In the genomic region with DNA sequence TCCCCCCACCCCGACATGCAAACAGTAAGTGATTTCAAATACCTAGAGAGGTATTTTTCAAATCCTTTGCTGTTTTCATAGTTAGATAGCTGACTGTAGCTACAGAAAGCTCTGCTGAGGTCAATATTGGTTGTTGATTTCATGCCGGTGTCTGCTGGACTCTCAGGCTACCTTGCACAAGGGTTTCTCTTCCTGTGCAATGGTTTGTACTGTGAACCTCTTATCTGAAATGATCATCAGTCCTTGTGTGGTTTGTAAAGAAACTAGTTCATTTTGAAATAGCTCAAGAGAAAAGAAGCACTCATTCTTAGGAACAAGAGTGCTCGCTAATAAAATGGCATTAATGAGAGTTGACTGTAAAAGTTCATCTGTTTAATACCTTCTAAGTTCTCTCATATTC, we compare ENCODE assay signal across 10 cellular contexts. TPM values are rescaled to one million over a fixed set of nuclear protein-coding genes. Genes with fewer than 3 reads are reported as not detected.
DNase-seq lines count a peak whose midpoint lies in the region; ATAC-seq, FAIRE-seq and TF ChIP-seq lines count a peak whose summit lies in the region.
"Had no signal": no experiment of that assay in that cellular context is flagged by ENCODE, and none has a peak within 500 bp of the region (broad histone marks: within the 10 kb centered on the region; RNA-seq: fewer than 3 reads in every experiment).

No MANE protein-coding gene starts in this region.

- DNase-seq in GM18507 (ENCODE audit: extremely low spot score, insufficient read length, low read depth) (no peak), MM.1S (peak; percentile 48), adrenal gland (peak in 1 of 7 donors; percentile 13), amniotic stem cell (lab: John Stamatoyannopoulos, UW) (no peak), DMS 273 (lab: John Stamatoyannopoulos, UW; ENCODE audit: unreplicated experiment) (no peak), sigmoid colon (no peak)
- DNase-seq in natural killer cell treated with Interleukin-12 subunit alpha and Interleukin-12 subunit beta and Interleukin-15 and Interleukin-18, amount 100 ng/mL, for 72 hours (ENCODE audit: low spot score) = no peak
- DNase-seq: body of pancreas, NCI-H2227 treated with DMSO at 0.1 percent for 48 hours had no signal

- TF ChIP-seq EP300 in sigmoid colon (IDR thresholded peaks at IDR 0.05) = no peak

- peaks cover 51% of the 10 kb centered on the region for H3K79me2 ChIP-seq in MM.1S (ENCODE audit: low read length)

- no peaks in the 10 kb centered on the region for H4K20me1 ChIP-seq in MM.1S (ENCODE audit: insufficient read depth, low read length)

- H3K9me2 ChIP-seq in MM.1S (replicated peaks; ENCODE audit: insufficient read depth, low read length) = no peaks in the 10 kb centered on the region

- H3K27ac Mint-ChIP-seq in natural killer cell treated with Interleukin-12 subunit alpha and Interleukin-12 subunit beta and Interleukin-15 and Interleukin-18, amount 100 ng/mL, for 72 hours = no peak overlapping the region

- H3K36me3 ChIP-seq in MM.1S (replicated peaks; ENCODE audit: insufficient read depth, low read length) (no peaks in the 10 kb centered on the region), adrenal gland (replicated peaks in 1 of 2) (no peaks in the 10 kb centered on the region), sigmoid colon (no peaks in the 10 kb centered on the region)

- peak overlapping the region; percentile 49; the same call in 1 of the 2 replicates for H3K27ac ChIP-seq in MM.1S (ENCODE audit: low read length)
- H3K27ac ChIP-seq in adrenal gland = peak overlapping the region in 3 of 5 donors; percentile 7 to 39 (median 21)
- H3K27ac ChIP-seq in sigmoid colon = peak overlapping the region in 2 of 4 donors; percentile 91

- peaks cover 0 to 15% of the 10 kb centered on the region in 2 donors for H3K27me3 Mint-ChIP-seq in natural killer cell treated with Interleukin-12 subunit alpha and Interleukin-12 subunit beta and Interleukin-15 and Interleukin-18, amount 100 ng/mL, for 72 hours

- H3K4me3 Mint-ChIP-seq in natural killer cell treated with Interleukin-12 subunit alpha and Interleukin-12 subunit beta and Interleukin-15 and Interleukin-18, amount 100 ng/mL, for 72 hours = peak overlapping the region; percentile 65

- peaks cover 32 to 52% of the 10 kb centered on the region in 2 donors for H3K4me1 Mint-ChIP-seq in natural killer cell treated with Interleukin-12 subunit alpha and Interleukin-12 subunit beta and Interleukin-15 and Interleukin-18, amount 100 ng/mL, for 72 hours (ENCODE audit: low read depth in 2 of 2)

- no peaks in the 10 kb centered on the region for H3K27me3 ChIP-seq in MM.1S (replicated peaks; ENCODE audit: insufficient read depth, low read length)
- no peaks in the 10 kb centered on the region for H3K27me3 ChIP-seq in adrenal gland
- H3K27me3 ChIP-seq in sigmoid colon = no peaks in the 10 kb centered on the region
- H3K27me3 ChIP-seq: body of pancreas had no signal

- peak; percentile 90 for FAIRE-seq in GM18507 (lab: Jason Lieb, UNC)

- H3K9me3 ChIP-seq in MM.1S (replicated peaks; ENCODE audit: insufficient read depth, low read length) = no peaks in the 10 kb centered on the region
- H3K9me3 ChIP-seq in adrenal gland (replicated peaks in 1 of 3) = no peaks in the 10 kb centered on the region
- H3K9me3 ChIP-seq in sigmoid colon = no peaks in the 10 kb centered on the region
- H3K9me3 ChIP-seq: body of pancreas had no signal

- no peak for ATAC-seq in natural killer cell treated with Interleukin-12 subunit alpha and Interleukin-12 subunit beta and Interleukin-15 and Interleukin-18, amount 100 ng/mL, for 72 hours
- no peak for ATAC-seq in HG02938 (IDR thresholded peaks at IDR 0.05; ENCODE audit: unreplicated experiment)
- ATAC-seq: body of pancreas had no signal

- H3K4me1 ChIP-seq in MM.1S (ENCODE audit: low read length) = peaks cover 13% of the 10 kb centered on the region
- H3K4me1 ChIP-seq in adrenal gland (replicated peaks in 1 of 2) = peaks cover 0 to 36% of the 10 kb centered on the region in 2 donors
- peaks cover 0 to 19% (median 7%) of the 10 kb centered on the region in 4 donors for H3K4me1 ChIP-seq in sigmoid colon

- H3K9ac ChIP-seq in MM.1S (ENCODE audit: low read length) = no peak overlapping the region

- peak overlapping the region; percentile 72 for H3K4me2 ChIP-seq in MM.1S (ENCODE audit: low read depth, low read length)

- H2AFZ ChIP-seq in MM.1S (ENCODE audit: low read length) = no peak overlapping the region

- H3K4me3 ChIP-seq in MM.1S (ENCODE audit: low read length) (peak overlapping the region; percentile 71; the same call in 1 of the 2 replicates), adrenal gland (no peak overlapping the region), sigmoid colon (no peak overlapping the region)
- H3K4me3 ChIP-seq: body of pancreas had no signal

- H3F3A ChIP-seq in MM.1S (ENCODE audit: insufficient read depth, low read length) = peaks cover 13% of the 10 kb centered on the region

- no peaks in the 10 kb centered on the region for H3K36me3 Mint-ChIP-seq in natural killer cell treated with Interleukin-12 subunit alpha and Interleukin-12 subunit beta and Interleukin-15 and Interleukin-18, amount 100 ng/mL, for 72 hours

- intact Hi-C loops in adrenal gland (cut with DNase I) = no loop called here
- intact Hi-C loops in sigmoid colon (cut with DNase I) = no loop called here

- TF ChIP-seq POLR2A in adrenal gland (IDR thresholded peaks at IDR 0.05) (peak in 1 of 2 donors; percentile 26), sigmoid colon (IDR thresholded peaks at IDR 0.05) (no peak)

- WGBS in adrenal gland, 4 donors = 29 to 75% (median 45%) methylated on average over 3 of the region's 3 CpGs
- WGBS in sigmoid colon, 2 donors = 19 to 38% methylated on average over 3 of the region's 3 CpGs

- no peak for TF ChIP-seq CTCF in MM.1S (IDR thresholded peaks at IDR 0.05; ENCODE audit: low read length)
- TF ChIP-seq CTCF in adrenal gland (IDR thresholded peaks at IDR 0.05) = no peak
- no peak for TF ChIP-seq CTCF in sigmoid colon (IDR thresholded peaks at IDR 0.05)

- H3K9me3 Mint-ChIP-seq in natural killer cell treated with Interleukin-12 subunit alpha and Interleukin-12 subunit beta and Interleukin-15 and Interleukin-18, amount 100 ng/mL, for 72 hours = no peaks in the 10 kb centered on the region

RNA-seq across cellular contexts. Expression of gene MTM1, which starts 2.1 kb away (rescaled TPM):
- total RNA-seq in adrenal gland (10 to 100 TPM; 15.4 to 31.4 (median 26.3) TPM), sigmoid colon (10 to 100 TPM; 14.4 to 23.5 (median 17.5) TPM)
- polyA plus RNA-seq in adrenal gland (10 to 100 TPM in 1 of 3 donors, 1 to 10 TPM in 2; 4.1 to 31.4 (median 5.4) TPM), sigmoid colon (10 to 100 TPM; 13.1 to 30.1 (median 25.8) TPM)
- 10 to 100 TPM in 1 of 2 donors, 1 to 10 TPM in 1; 9.1 to 10.8 TPM for total RNA-seq in natural killer cell treated with Interleukin-12 subunit alpha and Interleukin-12 subunit beta and Interleukin-15 and Interleukin-18, amount 100 ng/mL, for 72 hours
